ENCODE assay signal across 2 cellular contexts in genomic region chr16:31179153-31179746, GRCh38.
TF ChIP-seq lines count a peak whose summit lies in the region.

No MANE protein-coding gene starts in this region.

TF ChIP-seq in H1, 55 proteins besides CTCF, POLR2A, EP300 and RAD21 (continues in another document):
- TF ChIP-seq MAFK (IDR thresholded peaks at IDR 0.05; ENCODE audit: low read depth, low read length), result no peak
- no peak for TF ChIP-seq TBP (IDR thresholded peaks at IDR 0.05; ENCODE audit: low read depth, low read length)
- no peak for TF ChIP-seq ZNF274 (IDR thresholded peaks at IDR 0.05; ENCODE audit: borderline replicate concordance, extremely low read depth, low read length)
- no peak for TF ChIP-seq JUN (IDR thresholded peaks at IDR 0.05; ENCODE audit: low read depth, low read length)
- TF ChIP-seq CEBPB (IDR thresholded peaks at IDR 0.05; ENCODE audit: low read depth, low read length), result no peak
- no peak for TF ChIP-seq ATF2 (IDR thresholded peaks at IDR 0.05; ENCODE audit: low read length)
- TF ChIP-seq SP4 (IDR thresholded peaks at IDR 0.05; ENCODE audit: low read length), result no peak
- TF ChIP-seq SP1 (IDR thresholded peaks at IDR 0.05; ENCODE audit: low read depth, low read length), result no peak
- no peak for TF ChIP-seq USF2 (IDR thresholded peaks at IDR 0.05; ENCODE audit: low read length)
- TF ChIP-seq E2F6 (IDR thresholded peaks at IDR 0.05), result no peak
- TF ChIP-seq SIRT6 (IDR thresholded peaks at IDR 0.05; ENCODE audit: low read length), result no peak
- no peak for TF ChIP-seq ATF3 (IDR thresholded peaks at IDR 0.05; ENCODE audit: insufficient read depth, low read depth, low read length)
- TF ChIP-seq SRF (IDR thresholded peaks at IDR 0.05; ENCODE audit: low read depth, low read length), result no peak
- peak; percentile 16 for TF ChIP-seq KDM4A (IDR thresholded peaks at IDR 0.05; ENCODE audit: low read depth, low read length, severe bottlenecking)
- no peak for TF ChIP-seq NANOG (IDR thresholded peaks at IDR 0.05; ENCODE audit: insufficient read depth, low read depth, low read length, poor library complexity, severe bottlenecking)
- TF ChIP-seq FOSL1 (IDR thresholded peaks at IDR 0.05; ENCODE audit: insufficient read depth, low read depth, low read length), result no peak
- no peak for TF ChIP-seq EGR1 (IDR thresholded peaks at IDR 0.05; ENCODE audit: borderline replicate concordance, low read depth, low read length)
- no peak for TF ChIP-seq EZH2 (IDR thresholded peaks at IDR 0.05; ENCODE audit: low read depth, low read length, severe bottlenecking)
- peak; percentile 57; the same call in 1 of the 2 replicates for TF ChIP-seq BACH1 (IDR thresholded peaks at IDR 0.05; ENCODE audit: low read length)
- TF ChIP-seq SIN3A (conservative IDR thresholded peaks at IDR 0.05 in 1 of 2, IDR thresholded peaks at IDR 0.05 in 1 of 2; ENCODE audit: low read depth in 1 of 2, low read length in 2 of 2), result peak in 1 of 2 experiments; percentile 21; a peak in 1 of 4 replicates
- TF ChIP-seq SP2 (IDR thresholded peaks at IDR 0.05; ENCODE audit: low read length), result no peak
- no peak for TF ChIP-seq JUND (IDR thresholded peaks at IDR 0.05; ENCODE audit: low read length)
- peak; percentile 43 for TF ChIP-seq PHF8 (conservative IDR thresholded peaks at IDR 0.05; ENCODE audit: low read depth, low read length)
- TF ChIP-seq BCL11A (IDR thresholded peaks at IDR 0.05; ENCODE audit: low read depth in 2 of 2, low read length in 2 of 2), result no peak
- TF ChIP-seq KDM1A (IDR thresholded peaks at IDR 0.05; ENCODE audit: borderline replicate concordance, low read length), result 0 out of 2 replicates have a peak, but pooled peaks have one; percentile 31
- no peak for TF ChIP-seq HDAC6 (IDR thresholded peaks at IDR 0.05; ENCODE audit: low read depth, low read length)

TF ChIP-seq in neural cell, 6 proteins besides CTCF, POLR2A, EP300 and RAD21:
- no peak for TF ChIP-seq EZH2 (IDR thresholded peaks at IDR 0.05; ENCODE audit: borderline replicate concordance, insufficient read depth, low read length, poor library complexity, severe bottlenecking)
- TF ChIP-seq REST (IDR thresholded peaks at IDR 0.05; ENCODE audit: borderline replicate concordance), result peak; percentile 0
- TF ChIP-seq POLR2AphosphoS5 (IDR thresholded peaks at IDR 0.05), result no peak
TF ChIP-seq in neural cell: peak in this region for 1.
